In genomic region chr17:50689956-50690886, GRCh38 we compare ENCODE assay signal across 11 cellular contexts. TPM values are rescaled to one million over a fixed set of nuclear protein-coding genes. Genes with fewer than 3 reads are reported as not detected.
A peak's percentile ranks its signal among the peaks of the same experiment; 100 is the strongest.
DNase-seq lines count a peak whose midpoint lies in the region; ATAC-seq and TF ChIP-seq lines count a peak whose summit lies in the region.
"Had no signal": no experiment of that assay in that cellular context is flagged by ENCODE, and none has a peak within 500 bp of the region (broad histone marks: within the 10 kb centered on the region; RNA-seq: fewer than 3 reads in every experiment).

No MANE protein-coding gene starts in this region.

- peak overlapping the region; percentile 68 to 79 (median 76) for H3K27ac Mint-ChIP-seq in nephron

- DNase-seq in COLO829 (ENCODE audit: low spot score) (peak; percentile 35), NCI-H226 (peak; percentile 64), NCI-H510A treated with DMSO at 0.1 percent for 48 hours (lab: John Stamatoyannopoulos, UW) (no peak), GM10266 (ENCODE audit: extremely low spot score) (no peak)
- DNase-seq: cortex of kidney; sigmoid colon; stimulated activated CD8-positive, alpha-beta memory T cell treated with anti-CD3 and anti-CD28 coated beads, Interleukin-4, amount 100 ng/mL, for 48 hours had no signal

- H3K4me3 ChIP-seq in ectodermal cell (ENCODE audit: insufficient read depth, low read depth, low read length), result no peak overlapping the region
- H3K4me3 ChIP-seq: sigmoid colon had no signal

- no peaks in the 10 kb centered on the region for H3K9me3 Mint-ChIP-seq in nephron

- peaks cover 59% of the 10 kb centered on the region for H3K4me1 Mint-ChIP-seq in nephron

- no peak for TF ChIP-seq CTCF in nephron (IDR thresholded peaks at IDR 0.05; ENCODE audit: unreplicated experiment in 3 of 3)
- no peak for TF ChIP-seq CTCF in GM10266 (IDR thresholded peaks at IDR 0.05; ENCODE audit: control insufficient read depth, insufficient read depth, low read depth, missing control alignments)

- H3K27me3 ChIP-seq in ectodermal cell (ENCODE audit: control insufficient read depth, insufficient read depth, low read length, poor library complexity, severe bottlenecking), result no peaks in the 10 kb centered on the region
- H3K27me3 ChIP-seq: sigmoid colon had no signal

- H3K4me3 Mint-ChIP-seq in nephron, result peak overlapping the region in 2 of 3 experiments; percentile 5 to 37

- H3K4me1 ChIP-seq in ectodermal cell (ENCODE audit: control insufficient read depth, insufficient read depth, low read length), result peaks cover 48% of the 10 kb centered on the region

- H3K27me3 Mint-ChIP-seq in nephron (ENCODE audit: low read depth), result peaks cover 3% of the 10 kb centered on the region

- ATAC-seq in HG02642 (IDR thresholded peaks at IDR 0.05; ENCODE audit: poor library complexity, unreplicated experiment) (no peak), GM18907 (IDR thresholded peaks at IDR 0.05; ENCODE audit: unreplicated experiment) (no peak)

- H3K36me3 ChIP-seq in ectodermal cell (ENCODE audit: control insufficient read depth, insufficient read depth, low read length), result peaks cover 3% of the 10 kb centered on the region

- no peaks in the 10 kb centered on the region for H3K9me3 ChIP-seq in ectodermal cell (ENCODE audit: control insufficient read depth, low read length)
- H3K9me3 ChIP-seq: sigmoid colon had no signal

- peak overlapping the region; percentile 93 for H3K27ac ChIP-seq in ectodermal cell (ENCODE audit: insufficient read depth, low read depth, low read length, poor library complexity, severe bottlenecking)

- WGBS in ectodermal cell, 2 experiments, result 27 to 30% methylated on average over 19 of the region's 19 CpGs

- peaks cover 17% of the 10 kb centered on the region for H3K36me3 Mint-ChIP-seq in nephron (ENCODE audit: low read depth)

RNA-seq across cellular contexts. Expression of gene ANKRD40, which starts 17.5 kb away (rescaled TPM):
- 57.5 TPM for polyA plus RNA-seq in ectodermal cell (2013, experiment 1 of 4)
- polyA plus RNA-seq in ectodermal cell (2013, experiment 2 of 4), result 59.3 TPM
- polyA plus RNA-seq in ectodermal cell (2013, experiment 3 of 4), result 41.8 TPM
- polyA plus RNA-seq in ectodermal cell (2013, experiment 4 of 4), result 46.9 TPM

RNA-seq across cellular contexts. Expression of gene LUC7L3, which starts 29.2 kb away (rescaled TPM):
- 340 TPM for polyA plus RNA-seq in ectodermal cell (2013, experiment 1 of 4)
- polyA plus RNA-seq in ectodermal cell (2013, experiment 2 of 4), result 365 TPM
- polyA plus RNA-seq in ectodermal cell (2013, experiment 3 of 4), result 276 TPM
- polyA plus RNA-seq in ectodermal cell (2013, experiment 4 of 4), result 347 TPM

RNA-seq across cellular contexts. Expression of gene ABCC3, which starts 55.5 kb away (rescaled TPM):
- polyA plus RNA-seq in ectodermal cell (2013, experiment 1 of 4), result 0.28 TPM
- 0.21 TPM for polyA plus RNA-seq in ectodermal cell (2013, experiment 2 of 4)
- 0.96 TPM for polyA plus RNA-seq in ectodermal cell (2013, experiment 3 of 4)
- polyA plus RNA-seq in ectodermal cell (2013, experiment 4 of 4), result 0.45 TPM

Comparison
In these comparisons a context has a peak if more than half of its experiments do, and no peak if none do; other contexts are left out.
1. DNase-seq: peak in COLO829 (single experiment) and NCI-H226 (single experiment); none in NCI-H510A treated with DMSO at 0.1 percent for 48 hours (single experiment) and GM10266 (single experiment).